Comparison of ENCODE assay signal across 16 cellular contexts in genomic region chr11:79396674-79397073, GRCh38. TPM values are rescaled to one million over a fixed set of nuclear protein-coding genes. Genes with fewer than 3 reads are reported as not detected.
A peak's percentile ranks its signal among the peaks of the same experiment; 100 is the strongest.
DNase-seq lines count a peak whose midpoint lies in the region; ATAC-seq, FAIRE-seq and TF ChIP-seq lines count a peak whose summit lies in the region.
"Had no signal": no experiment of that assay in that cellular context is flagged by ENCODE, and none has a peak within 500 bp of the region (broad histone marks: within the 10 kb centered on the region; RNA-seq: fewer than 3 reads in every experiment).

No MANE protein-coding gene starts in this region.

- H3K9me2 ChIP-seq in SK-N-SH: no peaks in the 10 kb centered on the region

- H3K4me1 Mint-ChIP-seq in activated CD4-positive, alpha-beta T cell treated with anti-CD3 and anti-CD28 coated beads, Interleukin-2, amount 10 ng/mL, durations not matched to agents 7 days and 5 days: no peaks in the 10 kb centered on the region

- intact Hi-C loops in heart left ventricle (cut with DNase I): no loop called here

- FAIRE-seq in RCC 7860 (lab: Jason Lieb, UNC): peak; percentile 26
- FAIRE-seq in keratinocyte (lab: Jason Lieb, UNC): no peak
- FAIRE-seq: A204.1, GM12892 had no signal

- no peak for TF ChIP-seq POLR2A in heart left ventricle (IDR thresholded peaks at IDR 0.05)

- H3K36me3 Mint-ChIP-seq in activated CD4-positive, alpha-beta T cell treated with anti-CD3 and anti-CD28 coated beads, Interleukin-2, amount 10 ng/mL, durations not matched to agents 7 days and 5 days (ENCODE audit: low read depth): no peaks in the 10 kb centered on the region

- ATAC-seq in SK-N-SH treated with all-trans-retinoic acid at 6 μM for 48 hours (no peak), heart left ventricle (no peak)

- no peaks in the 10 kb centered on the region for H3K36me3 ChIP-seq in SK-N-SH (replicated peaks in 1 of 2; ENCODE audit: control insufficient read depth in 1 of 2, insufficient read depth in 2 of 2, low read length in 1 of 2)
- peaks cover under 1 to 4% of the 10 kb centered on the region in 2 experiments for H3K36me3 ChIP-seq in keratinocyte (ENCODE audit: control insufficient read depth in 2 of 2, extremely low read depth in 1 of 2, insufficient read depth in 2 of 2, low read length in 2 of 2)
- no peaks in the 10 kb centered on the region for H3K36me3 ChIP-seq in heart left ventricle

- CTCF ChIA-PET in SK-N-SH (lab: Yijun Ruan, JAX): interaction anchor here (0.9 kb wide), 1 partner anchor 43 kb away, joined by 3 read pairs; no protein-coding TSS in a partner anchor
- CTCF ChIA-PET in activated CD4-positive, alpha-beta T cell treated with anti-CD3 and anti-CD28 coated beads, Interleukin-2, amount 10 ng/mL, durations not matched to agents 7 days and 5 days (lab: Charles Lee): no interaction called here

- H3K27ac ChIP-seq in SK-N-SH (ENCODE audit: low read depth in 2 of 2, low read length in 1 of 2) (peak overlapping the region in 1 of 2 experiments; percentile 62; a peak in 2 of 4 replicates), keratinocyte (ENCODE audit: control insufficient read depth, insufficient read depth, low read length) (no peak overlapping the region), heart left ventricle (no peak overlapping the region)
- H3K27ac ChIP-seq: C4-2B had no signal

- POLR2A ChIA-PET in SK-N-SH (lab: Yijun Ruan, JAX): no interaction called here
- POLR2A ChIA-PET in activated CD4-positive, alpha-beta T cell treated with anti-CD3 and anti-CD28 coated beads, Interleukin-2, amount 10 ng/mL, durations not matched to agents 7 days and 5 days (lab: Charles Lee): no interaction called here

- no peak for TF ChIP-seq RAD21 in SK-N-SH (IDR thresholded peaks at IDR 0.05; ENCODE audit: low read length)

- H3K27me3 Mint-ChIP-seq in activated CD4-positive, alpha-beta T cell treated with anti-CD3 and anti-CD28 coated beads, Interleukin-2, amount 10 ng/mL, durations not matched to agents 7 days and 5 days: no peaks in the 10 kb centered on the region

- H3K27ac Mint-ChIP-seq in activated CD4-positive, alpha-beta T cell treated with anti-CD3 and anti-CD28 coated beads, Interleukin-2, amount 10 ng/mL, durations not matched to agents 7 days and 5 days: no peak overlapping the region

- TF ChIP-seq CTCF in SK-N-SH (IDR thresholded peaks at IDR 0.05) (no peak), keratinocyte (optimal IDR thresholded peaks at IDR 0.05 in 1 of 3, IDR thresholded peaks at IDR 0.05 in 1 of 3, conservative IDR thresholded peaks at IDR 0.05 in 1 of 3; ENCODE audit: extremely low read depth in 1 of 3, insufficient read depth in 2 of 3, low read length in 3 of 3) (no peak), heart left ventricle (IDR thresholded peaks at IDR 0.05) (no peak)

- H3K9me3 ChIP-seq in SK-N-SH: no peaks in the 10 kb centered on the region
- no peaks in the 10 kb centered on the region for H3K9me3 ChIP-seq in keratinocyte (ENCODE audit: control insufficient read depth, low read depth, low read length)
- no peaks in the 10 kb centered on the region for H3K9me3 ChIP-seq in heart left ventricle

- H3K4me1 ChIP-seq in SK-N-SH (ENCODE audit: control insufficient read depth in 1 of 2, insufficient read depth in 2 of 2, low read depth in 1 of 2, low read length in 1 of 2): peaks cover 8 to 38% of the 10 kb centered on the region in 2 experiments
- H3K4me1 ChIP-seq in keratinocyte (ENCODE audit: control insufficient read depth, extremely low read depth, insufficient read depth, low read length): peaks cover 12% of the 10 kb centered on the region
- H3K4me1 ChIP-seq in heart left ventricle: no peaks in the 10 kb centered on the region

- no peak overlapping the region for H3K4me3 Mint-ChIP-seq in activated CD4-positive, alpha-beta T cell treated with anti-CD3 and anti-CD28 coated beads, Interleukin-2, amount 10 ng/mL, durations not matched to agents 7 days and 5 days

- H4K20me1 ChIP-seq in SK-N-SH (ENCODE audit: insufficient read depth) (no peaks in the 10 kb centered on the region), keratinocyte (ENCODE audit: control insufficient read depth, extremely low read depth, insufficient read depth, low read length) (peaks cover 4% of the 10 kb centered on the region)

- H3K9me1 ChIP-seq in keratinocyte (ENCODE audit: control insufficient read depth, extremely low read depth, insufficient read depth, low read length): no peaks in the 10 kb centered on the region

- H2AFZ ChIP-seq in SK-N-SH (ENCODE audit: low read depth) (no peak overlapping the region), keratinocyte (ENCODE audit: control insufficient read depth, low read length) (no peak overlapping the region)

- dilution Hi-C loops in keratinocyte (cut with MboI; ENCODE audit: extremely low pct_ligation_motif_present, low sequenced_read_pairs): no loop called here

- H3K4me2 ChIP-seq in SK-N-SH (peak overlapping the region; percentile 26; the same call in 1 of the 2 replicates), keratinocyte (ENCODE audit: control insufficient read depth, extremely low read depth, insufficient read depth, low read depth, low read length) (peak overlapping the region; percentile 23)

- 93% methylated on average over 4 of the region's 4 CpGs for WGBS in SK-N-SH (ENCODE audit: low lambda C conversion rate)
- WGBS in heart left ventricle, 4 donors: 74 to 87% (median 81%) methylated on average over 4 of the region's 4 CpGs

- H3K79me2 ChIP-seq in SK-N-SH (ENCODE audit: insufficient read depth): peaks cover 31% of the 10 kb centered on the region; the same call in 1 of the 2 replicates
- H3K79me2 ChIP-seq in keratinocyte (ENCODE audit: control insufficient read depth, insufficient read depth, low read length): peaks cover 12% of the 10 kb centered on the region

- DNase-seq in SK-N-SH: no peak
- peak; percentile 41 for DNase-seq in RCC 7860 (ENCODE audit: low spot score)
- no peak for DNase-seq in keratinocyte (ENCODE audit: low read depth, low spot score)
- DNase-seq in heart left ventricle: no peak
- DNase-seq in OCI-M2 (lab: John Stamatoyannopoulos, UW; ENCODE audit: unreplicated experiment): no peak
- no peak for DNase-seq in activated CD4-positive, alpha-beta T cell treated with anti-CD3 and anti-CD28 coated beads, Interleukin-2, amount 10 ng/mL, durations not matched to agents 7 days and 5 days
- DNase-seq in NCI-H2029 treated with DMSO at 0.1 percent for 48 hours (lab: John Stamatoyannopoulos, UW): no peak
- DNase-seq: GOT3, Karpas-422, NCI-H1436, NCI-H2107, Right ventricle myocardium superior had no signal

- no peak for TF ChIP-seq EP300 in SK-N-SH (IDR thresholded peaks at IDR 0.05; ENCODE audit: borderline replicate concordance in 1 of 2, low read depth in 1 of 2, low read length in 1 of 2)

- no peaks in the 10 kb centered on the region for H3K27me3 ChIP-seq in SK-N-SH (ENCODE audit: insufficient read depth)
- no peaks in the 10 kb centered on the region for H3K27me3 ChIP-seq in keratinocyte (ENCODE audit: control insufficient read depth, extremely low read depth, insufficient read depth, low read length)
- no peaks in the 10 kb centered on the region for H3K27me3 ChIP-seq in heart left ventricle

- H3K4me3 ChIP-seq in SK-N-SH (ENCODE audit: low read depth in 2 of 2, low read length in 1 of 2) (no peak overlapping the region), keratinocyte (ENCODE audit: control insufficient read depth in 2 of 3, extremely low read depth in 1 of 3, insufficient read depth in 2 of 3, low read depth in 1 of 3, low read length in 3 of 3) (no peak overlapping the region), heart left ventricle (no peak overlapping the region)

- H3K9ac ChIP-seq in SK-N-SH (no peak overlapping the region; the same call in 1 of the 2 replicates), keratinocyte (ENCODE audit: control insufficient read depth, extremely low read depth, insufficient read depth, low read length) (no peak overlapping the region)

- no peaks in the 10 kb centered on the region for H3K9me3 Mint-ChIP-seq in activated CD4-positive, alpha-beta T cell treated with anti-CD3 and anti-CD28 coated beads, Interleukin-2, amount 10 ng/mL, durations not matched to agents 7 days and 5 days

- H3F3A ChIP-seq in SK-N-SH (replicated peaks; ENCODE audit: insufficient read depth): peaks cover 14% of the 10 kb centered on the region

TF ChIP-seq in SK-N-SH, 30 proteins besides CTCF, POLR2A, EP300 and RAD21 (continues in another document):
- TF ChIP-seq, protein P1, sequence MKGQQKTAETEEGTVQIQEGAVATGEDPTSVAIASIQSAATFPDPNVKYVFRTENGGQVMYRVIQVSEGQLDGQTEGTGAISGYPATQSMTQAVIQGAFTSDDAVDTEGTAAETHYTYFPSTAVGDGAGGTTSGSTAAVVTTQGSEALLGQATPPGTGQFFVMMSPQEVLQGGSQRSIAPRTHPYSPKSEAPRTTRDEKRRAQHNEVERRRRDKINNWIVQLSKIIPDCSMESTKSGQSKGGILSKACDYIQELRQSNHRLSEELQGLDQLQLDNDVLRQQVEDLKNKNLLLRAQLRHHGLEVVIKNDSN (IDR thresholded peaks at IDR 0.05; ENCODE audit: borderline replicate concordance, low read depth): no peak

TF ChIP-seq in SK-N-SH treated with all-trans-retinoic acid at 6 μM for 48 hours, 23 proteins besides CTCF, POLR2A, EP300 and RAD21 (continues in another document):
- no peak for TF ChIP-seq ARNTL (CRISPR knock-in tag; IDR thresholded peaks at IDR 0.05; ENCODE audit: borderline replicate concordance, low read depth)

RNA-seq across cellular contexts. Expression of gene TENM4, which starts 44.2 kb away (rescaled TPM):
- polyA plus RNA-seq in SK-N-SH (2012; rRNA removed) (6.0 and 16.7 TPM in 2 replicates), keratinocyte (3.5 to 11.3 TPM (median 5.4 TPM) in 3 replicates), heart left ventricle (under 1 TPM; 0.08 to 0.71 TPM)
- 6.6 and 14.2 TPM in 2 replicates for polyA plus RNA-seq in SK-N-SH (2012; cell fraction: cytosol; rRNA removed)
- polyA plus RNA-seq in SK-N-SH (2012; cell fraction: nucleus; rRNA removed): 16.8 and 18.6 TPM in 2 replicates
- polyA plus RNA-seq in keratinocyte (2011; ENCODE audit: low read depth): 5.2 TPM
- polyA plus RNA-seq in keratinocyte (2011; cell fraction: cytosol; rRNA removed): 1.9 and 3.5 TPM in 2 replicates
- polyA plus RNA-seq in keratinocyte (2011; cell fraction: nucleus; rRNA removed): 25.7 and 30.6 TPM in 2 replicates
- polyA plus RNA-seq in keratinocyte (2012; ENCODE audit: low replicate concordance): 3.7 and 13.5 TPM in 2 replicates
- polyA minus RNA-seq in keratinocyte: 20.5 to 79.6 TPM (median 25.8 TPM) in 3 replicates
- 15.0 TPM for polyA minus RNA-seq in keratinocyte (2011; cell fraction: cytosol; rRNA and poly(A)+ RNA removed)
- polyA minus RNA-seq in keratinocyte (2011; cell fraction: nucleus; rRNA and poly(A)+ RNA removed): 104 and 127 TPM in 2 replicates
- 1 to 10 TPM in 6 of 9 donors, under 1 TPM in 3; 0.20 to 6.4 (median 1.4) TPM for total RNA-seq in heart left ventricle
- total RNA-seq in activated CD4-positive, alpha-beta T cell treated with anti-CD3 and anti-CD28 coated beads, Interleukin-2, amount 10 ng/mL, durations not matched to agents 7 days and 5 days: not detected
